18 cellular contexts compared by ENCODE assay signal in genomic region chr17:80906364-80907259, GRCh38.
"Had no signal": no experiment of that assay in that cellular context is flagged by ENCODE, and none has a peak within 500 bp of the region (broad histone marks: within the 10 kb centered on the region; RNA-seq: fewer than 3 reads in every experiment).

No MANE protein-coding gene starts in this region.

- DNase-seq: activated CD4-positive, alpha-beta memory T cell treated with anti-CD3 and anti-CD28 coated beads, Interleukin-2, amount 10 ng/mL, durations not matched to agents 7 days and 5 days; activated CD4-positive, alpha-beta T cell treated with anti-CD3 and anti-CD28 coated beads, Interleukin-2, amount 10 ng/mL, durations not matched to agents 24 days and 14 days; activated effector memory CD4-positive, alpha-beta T cell treated with anti-CD3 and anti-CD28 coated beads, Interleukin-2, amount 50 U/mL, for 16 hours; activated T-cell treated with anti-CD3 and anti-CD28 coated beads, Interleukin-2, amount 50 U/mL, for 72 hours; brain microvascular endothelial cell; dorsolateral prefrontal cortex; effector memory CD8-positive, alpha-beta T cell; foreskin melanocyte; small intestine; stimulated activated CD4-positive, alpha-beta T cell treated with anti-CD3 and anti-CD28 coated beads, Interleukin-2, amount 100 ng/mL, for 24 hours; stimulated activated naive B cell treated with anti-CD40 and anti-IgM and Interleukin-4, amounts not matched to agents 10 μg/mL and 1 μg/mL and 100 μg/mL, for 72 hours; transverse colon; uterus had no signal

- H3K4me3 ChIP-seq: ascending aorta, dorsolateral prefrontal cortex, left lung, transverse colon, uterus had no signal

- H3K27me3 ChIP-seq: ascending aorta, brain microvascular endothelial cell, dorsolateral prefrontal cortex, left lung, transverse colon, uterus had no signal

- H3K36me3 ChIP-seq: uterus had no signal

- H3K9me3 ChIP-seq: ascending aorta, left lung, transverse colon, uterus had no signal

- H3K4me1 ChIP-seq: ascending aorta, transverse colon, uterus had no signal

- H3K27me3 Mint-ChIP-seq: activated CD4-positive, alpha-beta memory T cell treated with anti-CD3 and anti-CD28 coated beads, Interleukin-2, amount 10 ng/mL, durations not matched to agents 7 days and 5 days; activated CD4-positive, alpha-beta T cell treated with anti-CD3 and anti-CD28 coated beads, Interleukin-2, amount 10 ng/mL, durations not matched to agents 24 days and 14 days; activated naive CD4-positive, alpha-beta T cell treated with anti-CD3 and anti-CD28 coated beads, Interleukin-2, amount 50 U/mL, for 24 hours; central memory CD8-positive, alpha-beta T cell; effector memory CD8-positive, alpha-beta T cell; naive thymus-derived CD8-positive, alpha-beta T cell; stimulated activated naive B cell treated with anti-CD40 and anti-IgM and Interleukin-4, amounts not matched to agents 10 μg/mL and 1 μg/mL and 100 μg/mL, for 72 hours had no signal

- H3K27ac Mint-ChIP-seq: activated CD4-positive, alpha-beta memory T cell treated with anti-CD3 and anti-CD28 coated beads, Interleukin-2, amount 10 ng/mL, durations not matched to agents 7 days and 5 days; activated CD4-positive, alpha-beta T cell treated with anti-CD3 and anti-CD28 coated beads, Interleukin-2, amount 10 ng/mL, durations not matched to agents 24 days and 14 days; activated T-cell treated with anti-CD3 and anti-CD28 coated beads, Interleukin-2, amount 50 U/mL, for 72 hours; effector memory CD8-positive, alpha-beta T cell; naive thymus-derived CD8-positive, alpha-beta T cell had no signal

- H3K4me3 Mint-ChIP-seq: activated CD4-positive, alpha-beta memory T cell treated with anti-CD3 and anti-CD28 coated beads, Interleukin-2, amount 10 ng/mL, durations not matched to agents 7 days and 5 days; activated CD4-positive, alpha-beta T cell treated with anti-CD3 and anti-CD28 coated beads, Interleukin-2, amount 10 ng/mL, durations not matched to agents 24 days and 14 days; activated naive CD4-positive, alpha-beta T cell treated with anti-CD3 and anti-CD28 coated beads, Interleukin-2, amount 50 U/mL, for 24 hours; activated T-cell treated with anti-CD3 and anti-CD28 coated beads, Interleukin-2, amount 50 U/mL, for 72 hours; central memory CD8-positive, alpha-beta T cell; effector memory CD8-positive, alpha-beta T cell; naive thymus-derived CD8-positive, alpha-beta T cell had no signal

- H3K27ac ChIP-seq: ascending aorta, brain microvascular endothelial cell, dorsolateral prefrontal cortex, left lung, transverse colon, uterus had no signal

- H3K9me3 Mint-ChIP-seq: activated CD4-positive, alpha-beta memory T cell treated with anti-CD3 and anti-CD28 coated beads, Interleukin-2, amount 10 ng/mL, durations not matched to agents 7 days and 5 days; activated CD4-positive, alpha-beta T cell treated with anti-CD3 and anti-CD28 coated beads, Interleukin-2, amount 10 ng/mL, durations not matched to agents 24 days and 14 days; activated naive CD4-positive, alpha-beta T cell treated with anti-CD3 and anti-CD28 coated beads, Interleukin-2, amount 50 U/mL, for 24 hours; activated T-cell treated with anti-CD3 and anti-CD28 coated beads, Interleukin-2, amount 50 U/mL, for 72 hours; central memory CD8-positive, alpha-beta T cell; effector memory CD8-positive, alpha-beta T cell; naive thymus-derived CD8-positive, alpha-beta T cell had no signal
